In genomic region chr6:139904158-139904533, GRCh38 we compare ENCODE assay signal across 19 cellular contexts.
DNase-seq lines count a peak whose midpoint lies in the region; ATAC-seq and TF ChIP-seq lines count a peak whose summit lies in the region.
"Had no signal": no experiment of that assay in that cellular context is flagged by ENCODE, and none has a peak within 500 bp of the region (broad histone marks: within the 10 kb centered on the region; RNA-seq: fewer than 3 reads in every experiment).

No MANE protein-coding gene starts in this region.

- H3K27me3 ChIP-seq in GM23338 (ENCODE audit: insufficient read depth) (no peaks in the 10 kb centered on the region), left ventricle myocardium inferior (ENCODE audit: low read depth) (no peaks in the 10 kb centered on the region)
- H3K27me3 ChIP-seq: SJSA1 had no signal

- no peaks in the 10 kb centered on the region for H3K9me2 ChIP-seq in GM23338 (ENCODE audit: insufficient read depth)

- H3K36me3 ChIP-seq in GM23338 (ENCODE audit: insufficient read depth) (no peaks in the 10 kb centered on the region), left ventricle myocardium inferior (no peaks in the 10 kb centered on the region)
- H3K36me3 ChIP-seq: prostate gland, SJSA1 had no signal

- DNase-seq in GM23338 (ENCODE audit: low spot score) (no peak), left lobe of liver (ENCODE audit: low spot score) (no peak), left ventricle myocardium inferior (no peak), GM19240 (ENCODE audit: insufficient read length, low spot score) (no peak)
- no peak for DNase-seq in activated naive CD4-positive, alpha-beta T cell (lab: John Stamatoyannopoulos, UW)
- DNase-seq: DMS 273 treated with DMSO at 0.1 percent for 48 hours; IMR-90; mesendoderm; NCI-H1694; NCI-H774; stimulated activated CD4-positive, alpha-beta T cell treated with anti-CD3 and anti-CD28 coated beads, Interleukin-4, amount 100 ng/mL, for 1 hour; stimulated activated naive CD8-positive, alpha-beta T cell treated with anti-CD3 and anti-CD28 coated beads, Interleukin-15, amount 100 ng/mL, for 72 hours had no signal

- H3K27me3 Mint-ChIP-seq in GM23338 (ENCODE audit: insufficient read depth, low read depth, poor library complexity) (no peaks in the 10 kb centered on the region), IgD-negative memory B cell (no peaks in the 10 kb centered on the region)
- H3K27me3 Mint-ChIP-seq: stimulated activated naive CD8-positive, alpha-beta T cell treated with anti-CD3 and anti-CD28 coated beads, Interleukin-15, amount 100 ng/mL, for 72 hours had no signal

- H3K27ac ChIP-seq in GM23338 (ENCODE audit: low read depth), result no peak overlapping the region
- H3K27ac ChIP-seq in left ventricle myocardium inferior (replicated peaks), result no peak overlapping the region
- H3K27ac ChIP-seq: coronary artery, prostate gland, SJSA1, VCaP had no signal

- H3K27ac Mint-ChIP-seq in GM23338 (peak overlapping the region; percentile 24; the same call in 1 of the 2 replicates), IgD-negative memory B cell (peak overlapping the region; percentile 36 to 94 (median 92))

- H3K4me1 Mint-ChIP-seq in GM23338, result peaks cover 12% of the 10 kb centered on the region
- H3K4me1 Mint-ChIP-seq in IgD-negative memory B cell, result peaks cover 11 to 22% (median 15%) of the 10 kb centered on the region in 3 donors
- H3K4me1 Mint-ChIP-seq: stimulated activated naive CD8-positive, alpha-beta T cell treated with anti-CD3 and anti-CD28 coated beads, Interleukin-15, amount 100 ng/mL, for 72 hours had no signal

- H3K9me3 ChIP-seq in left ventricle myocardium inferior (replicated peaks), result no peaks in the 10 kb centered on the region
- H3K9me3 ChIP-seq: prostate gland, SJSA1 had no signal

- H3K4me1 ChIP-seq in GM23338 (ENCODE audit: insufficient read depth) (peaks cover 8% of the 10 kb centered on the region), left ventricle myocardium inferior (peaks cover 12% of the 10 kb centered on the region)
- H3K4me1 ChIP-seq: prostate gland, SJSA1 had no signal

- H3K4me2 ChIP-seq in GM23338, result no peak overlapping the region

- H3K4me3 Mint-ChIP-seq in GM23338 (no peak overlapping the region), IgD-negative memory B cell (peak overlapping the region in 1 of 4 donors; percentile 65)
- H3K4me3 Mint-ChIP-seq: stimulated activated naive CD8-positive, alpha-beta T cell treated with anti-CD3 and anti-CD28 coated beads, Interleukin-15, amount 100 ng/mL, for 72 hours had no signal

- TF ChIP-seq CTCF in GM23338 (conservative IDR thresholded peaks at IDR 0.05; ENCODE audit: low read depth in 2 of 2) (no peak), left ventricle myocardium inferior (IDR thresholded peaks at IDR 0.05; ENCODE audit: borderline replicate concordance) (no peak)

- no peaks in the 10 kb centered on the region for H3K79me2 ChIP-seq in GM23338 (replicated peaks; ENCODE audit: insufficient read depth)

- H3F3A ChIP-seq in GM23338 (replicated peaks; ENCODE audit: low read depth), result no peaks in the 10 kb centered on the region

- H4K20me1 ChIP-seq in GM23338 (replicated peaks; ENCODE audit: insufficient read depth), result no peaks in the 10 kb centered on the region

- TF ChIP-seq POLR2A in GM18505 (IDR thresholded peaks at IDR 0.05; ENCODE audit: borderline replicate concordance, extremely low read depth, insufficient read depth, insufficient read length), result no peak

- H2AFZ ChIP-seq in GM23338, result no peak overlapping the region

- H3K9me3 Mint-ChIP-seq in GM23338, result no peaks in the 10 kb centered on the region
- peaks cover 0 to 5% (median 0%) of the 10 kb centered on the region in 3 donors for H3K9me3 Mint-ChIP-seq in IgD-negative memory B cell
- H3K9me3 Mint-ChIP-seq: stimulated activated naive CD8-positive, alpha-beta T cell treated with anti-CD3 and anti-CD28 coated beads, Interleukin-15, amount 100 ng/mL, for 72 hours had no signal

- H3K4me3 ChIP-seq in GM23338 (no peak overlapping the region), left ventricle myocardium inferior (no peak overlapping the region)
- H3K4me3 ChIP-seq: coronary artery, prostate gland, SJSA1 had no signal

- peak; percentile 11 for ATAC-seq in GM18505 (IDR thresholded peaks at IDR 0.05; ENCODE audit: unreplicated experiment)
- no peak for ATAC-seq in GM23338
- ATAC-seq in left lobe of liver, result peak; percentile 33
- no peak for ATAC-seq in HG02588 (IDR thresholded peaks at IDR 0.05; ENCODE audit: unreplicated experiment)
- ATAC-seq: stimulated activated naive CD8-positive, alpha-beta T cell treated with anti-CD3 and anti-CD28 coated beads, Interleukin-15, amount 100 ng/mL, for 72 hours had no signal

- intact Hi-C loops in left ventricle myocardium inferior (cut with micrococcal nuclease), result no loop called here

- H3K36me3 Mint-ChIP-seq in GM23338 (ENCODE audit: low read depth) (peaks cover 8% of the 10 kb centered on the region; the same call in 2 of the 3 replicates), IgD-negative memory B cell (peaks cover 1% of the 10 kb centered on the region)

TF ChIP-seq in GM23338, 12 proteins besides CTCF, POLR2A, EP300 and RAD21:
- no peak for TF ChIP-seq ETS1 (IDR thresholded peaks at IDR 0.05)
- TF ChIP-seq STAT1 (IDR thresholded peaks at IDR 0.05; ENCODE audit: unreplicated experiment), result no peak
- no peak for TF ChIP-seq ZNF462 (CRISPR knock-in tag; IDR thresholded peaks at IDR 0.05)
- no peak for TF ChIP-seq EZH2phosphoT487 (IDR thresholded peaks at IDR 0.05; ENCODE audit: unreplicated experiment)
- TF ChIP-seq ZNF331 (CRISPR knock-in tag; IDR thresholded peaks at IDR 0.05; ENCODE audit: low read depth), result no peak

Comparison
In these comparisons a context has a peak if more than half of its experiments do, and no peak if none do; other contexts are left out.
1. ATAC-seq: peak in GM18505 (single experiment) and left lobe of liver (single experiment); none in GM23338 (single experiment) and HG02588 (single experiment).